In genomic region chr14:24243336-24243836, GRCh38 we compare ENCODE assay signal across 6 cellular contexts. TPM values are rescaled to one million over a fixed set of nuclear protein-coding genes. Genes with fewer than 3 reads are reported as not detected.
DNase-seq lines count a peak whose midpoint lies in the region; ATAC-seq, FAIRE-seq and TF ChIP-seq lines count a peak whose summit lies in the region.

No MANE protein-coding gene starts in this region.

- no peak for TF ChIP-seq POLR2A in GM12878 (IDR thresholded peaks at IDR 0.05; ENCODE audit: low read depth, low read length)

- H4K20me1 ChIP-seq in GM12878 (ENCODE audit: control insufficient read depth, insufficient read depth): peaks cover 3% of the 10 kb centered on the region; the same call in 1 of the 2 replicates

- peak overlapping the region; percentile 100 for H3K4me2 ChIP-seq in GM12878 (ENCODE audit: control insufficient read depth, insufficient read depth)

- H3K27me3 Mint-ChIP-seq in activated T-cell treated with anti-CD3 and anti-CD28 coated beads, Interleukin-2, amount 50 U/mL, for 72 hours (ENCODE audit: low read depth): no peaks in the 10 kb centered on the region
- H3K27me3 Mint-ChIP-seq in naive thymus-derived CD8-positive, alpha-beta T cell: no peaks in the 10 kb centered on the region

- no peaks in the 10 kb centered on the region for H3K27me3 ChIP-seq in GM12878 (replicated peaks in 1 of 2; ENCODE audit: control insufficient read depth in 2 of 2, insufficient read depth in 2 of 2, low read length in 1 of 2)

- DNase-seq in activated T-cell treated with anti-CD3 and anti-CD28 coated beads, Interleukin-2, amount 50 U/mL, for 72 hours: no peak
- DNase-seq in activated T-cell treated with anti-CD3 and anti-CD28 coated beads, Interleukin-2, amount 50 U/mL, for 1 hour: no peak
- DNase-seq in GM12878 (ENCODE audit: low read depth, low spot score): no peak
- DNase-seq in naive thymus-derived CD8-positive, alpha-beta T cell: peak in 2 of 10 donors; percentile 8 to 18

- H3K9me3 ChIP-seq in GM12878 (replicated peaks; ENCODE audit: control insufficient read depth, insufficient read depth, low read length): no peaks in the 10 kb centered on the region

- peak overlapping the region; percentile 94 for H3K9ac ChIP-seq in GM12878 (ENCODE audit: control insufficient read depth, insufficient read depth, low read length)

- no peaks in the 10 kb centered on the region for H3K9me3 Mint-ChIP-seq in activated T-cell treated with anti-CD3 and anti-CD28 coated beads, Interleukin-2, amount 50 U/mL, for 72 hours
- H3K9me3 Mint-ChIP-seq in naive thymus-derived CD8-positive, alpha-beta T cell: no peaks in the 10 kb centered on the region

- CTCF ChIA-PET in GM12878 (lab: Yijun Ruan, JAX): interaction anchor here (0.7 to 12.3 kb wide), 24 partner anchors 9 to 238 kb away, joined by 3 to 368 read pairs (median 7); partner anchors contain the start of genes CHMP4A, CIDEB, DHRS1 and EMC9

- no peak for TF ChIP-seq RAD21 in GM12878 (IDR thresholded peaks at IDR 0.05; ENCODE audit: insufficient read depth, low read depth, low read length)

- peak overlapping the region; percentile 89 for H2AFZ ChIP-seq in GM12878 (ENCODE audit: control insufficient read depth, low read depth, low read length)

- peak overlapping the region; percentile 93 to 95 for H3K4me3 Mint-ChIP-seq in activated T-cell treated with anti-CD3 and anti-CD28 coated beads, Interleukin-2, amount 50 U/mL, for 72 hours
- peak overlapping the region; percentile 83 to 99 (median 97) for H3K4me3 Mint-ChIP-seq in naive thymus-derived CD8-positive, alpha-beta T cell

- H3K36me3 Mint-ChIP-seq in activated T-cell treated with anti-CD3 and anti-CD28 coated beads, Interleukin-2, amount 50 U/mL, for 72 hours (ENCODE audit: insufficient read depth in 2 of 2): peaks cover 3 to 5% of the 10 kb centered on the region in 2 donors
- peaks cover 0 to 33% (median 0%) of the 10 kb centered on the region in 3 donors for H3K36me3 Mint-ChIP-seq in naive thymus-derived CD8-positive, alpha-beta T cell

- no peak for TF ChIP-seq EP300 in GM12878 (IDR thresholded peaks at IDR 0.05; ENCODE audit: borderline replicate concordance in 1 of 2, control insufficient read depth in 1 of 2, low read depth in 2 of 2, low read length in 2 of 2)

- H3K27ac ChIP-seq in GM12878 (ENCODE audit: control insufficient read depth, insufficient read depth): peak overlapping the region; percentile 99

- intact Hi-C loops in GM12878 (cut with micrococcal nuclease; ENCODE audit: unreplicated experiment): loop anchor here (1.0 to 2.0 kb wide), 4 partner anchors 31 to 187 kb away; no protein-coding TSS in a partner anchor

- no peak for FAIRE-seq in GM12878 (lab: Jason Lieb, UNC)

- RAD21 ChIA-PET in GM12878 (lab: Charles Lee; ENCODE audit: unreplicated experiment): interaction anchor here (0.7 to 7.2 kb wide), 25 partner anchors 8 to 188 kb away, joined by 3 to 231 read pairs (median 9); partner anchors contain the start of genes CHMP4A, CIDEB, DHRS1 and EMC9

- H3K79me2 ChIP-seq in GM12878 (ENCODE audit: control insufficient read depth, insufficient read depth, low read length): peaks cover 16% of the 10 kb centered on the region

- H3K27ac Mint-ChIP-seq in activated T-cell treated with anti-CD3 and anti-CD28 coated beads, Interleukin-2, amount 50 U/mL, for 72 hours: peak overlapping the region; percentile 96
- peak overlapping the region; percentile 96 to 100 (median 100) for H3K27ac Mint-ChIP-seq in naive thymus-derived CD8-positive, alpha-beta T cell

- peaks cover 26% of the 10 kb centered on the region for H3K4me1 ChIP-seq in GM12878 (ENCODE audit: control insufficient read depth, insufficient read depth, low read length)

- TF ChIP-seq CTCF in GM12878 (IDR thresholded peaks at IDR 0.05 in 2 of 3, conservative IDR thresholded peaks at IDR 0.05 in 1 of 3; ENCODE audit: control insufficient read depth in 2 of 3, extremely low read depth in 1 of 3, insufficient read depth in 1 of 3, low read depth in 3 of 3, low read length in 3 of 3): no peak

- POLR2A ChIA-PET in GM12878 (lab: Charles Lee): interaction anchor here (0.7 to 9.2 kb wide), 16 partner anchors 9 to 194 kb away, joined by 3 to 171 read pairs (median 11); partner anchors contain the start of genes CBLN3, CIDEB, DHRS1 and IRF9
- POLR2A ChIA-PET in naive thymus-derived CD8-positive, alpha-beta T cell (lab: Charles Lee): interaction anchor here (0.7 to 3.9 kb wide), 19 partner anchors 9 to 290 kb away, joined by 3 to 73 read pairs (median 18); partner anchors contain the start of genes CBLN3, CHMP4A, CIDEB and DCAF11

- BruUV-seq in GM12878 (replicated peaks; lab: Mats Ljungman, UMichigan): no TSS peak

- no peak for ATAC-seq in activated T-cell treated with anti-CD3 and anti-CD28 coated beads, Interleukin-2, amount 50 U/mL, for 72 hours (replicated peaks in 1 of 2)
- ATAC-seq in GM12878 (peak; percentile 1), HG03469 (IDR thresholded peaks at IDR 0.05; ENCODE audit: unreplicated experiment) (no peak), HG02642 (IDR thresholded peaks at IDR 0.05; ENCODE audit: poor library complexity, unreplicated experiment) (no peak)
- no peak for ATAC-seq in naive thymus-derived CD8-positive, alpha-beta T cell

- H3K4me3 ChIP-seq in GM12878: peak overlapping the region; percentile 80

- SMC1A ChIA-PET in GM12878 (lab: Charles Lee; ENCODE audit: uncharacterized antibody, unreplicated experiment): interaction anchor here (0.9 to 11.0 kb wide), 22 partner anchors 10 to 193 kb away, joined by 3 to 201 read pairs (median 6); partner anchors contain the start of genes CIDEB, DCAF11, DHRS1 and GMPR2

- H3K36me3 ChIP-seq in GM12878 (ENCODE audit: control insufficient read depth in 2 of 2, insufficient read depth in 2 of 2, low read length in 1 of 2): peaks cover 8 to 24% of the 10 kb centered on the region in 2 experiments

- in situ Hi-C loops in GM12878 (cut with MboI): loop anchor here (5.0 kb wide), 2 partner anchors 54 to 194 kb away; partner anchors contain the start of genes DHRS1 and NOP9

- WGBS in GM12878 (ENCODE audit: insufficient coverage, insufficient replicate concordance, low lambda C conversion rate, missing lambda C conversion rate): 7% methylated on average over 10 of the region's 10 CpGs

- H3K4me1 Mint-ChIP-seq in activated T-cell treated with anti-CD3 and anti-CD28 coated beads, Interleukin-2, amount 50 U/mL, for 72 hours (ENCODE audit: low read depth): peaks cover 56% of the 10 kb centered on the region
- peaks cover 22 to 71% (median 53%) of the 10 kb centered on the region in 4 donors for H3K4me1 Mint-ChIP-seq in naive thymus-derived CD8-positive, alpha-beta T cell

RNA-seq across cellular contexts. Expression of gene TINF2, which starts 1.0 kb away (rescaled TPM):
- total RNA-seq in activated T-cell treated with anti-CD3 and anti-CD28 coated beads, Interleukin-2, amount 50 U/mL, for 72 hours: 100 to 1,000 TPM in 1 of 2 donors, 10 to 100 TPM in 1; 87.7 to 103 TPM
- 41.1 and 41.5 TPM in 2 replicates for total RNA-seq in GM12878 (2013; cell fraction: nucleolus; rRNA removed)
- total RNA-seq in GM12878 (2014; rRNA removed): 50.9 and 52.5 TPM in 2 replicates
- total RNA-seq in GM12878 (2014; rRNA removed; fragmentation: Illumina TruSeq; extraction: Trizol): 56.5 and 57.9 TPM in 2 replicates
- total RNA-seq in GM12878 (2021): 66.6 and 69.5 TPM in 2 replicates
- polyA plus RNA-seq in GM12878 (2011; ENCODE audit: low read depth): 29.7 TPM
- 47.5 and 55.8 TPM in 2 replicates for polyA plus RNA-seq in GM12878 (2011; rRNA removed)
- 39.2 and 41.2 TPM in 2 replicates for polyA plus RNA-seq in GM12878 (2011; cell fraction: cytosol; rRNA removed)
- polyA plus RNA-seq in GM12878 (2011; cell fraction: nucleus; rRNA removed): 62.9 and 84.5 TPM in 2 replicates
- polyA plus RNA-seq in GM12878 (2012): 35.4 and 42.9 TPM in 2 replicates
- 71.1 and 71.8 TPM in 2 replicates for polyA plus RNA-seq in GM12878 (2014; fragmentation: Illumina TruSeq; extraction: Trizol)
- 10 to 100 TPM; 27.8 to 58.8 TPM for polyA plus RNA-seq in GM12878 (2014; fragmentation: Nextera tagmentation; extraction: Ambion mirVana)
- polyA plus RNA-seq in GM12878 (2014; rRNA removed): 46.8 and 48.9 TPM in 2 replicates
- polyA plus RNA-seq in GM12878 (2016; fragmentation: Nextera tagmentation; extraction: Ambion mirVana): 10 to 100 TPM; 77.2 to 77.8 TPM
- polyA minus RNA-seq in GM12878 (2011; rRNA and poly(A)+ RNA removed): 29.3 and 32.5 TPM in 2 replicates
- polyA minus RNA-seq in GM12878 (2011; cell fraction: cytosol; rRNA and poly(A)+ RNA removed): 11.6 and 12.6 TPM in 2 replicates
- 29.9 and 52.8 TPM in 2 replicates for polyA minus RNA-seq in GM12878 (2011; cell fraction: nucleus; rRNA and poly(A)+ RNA removed)
- 100 to 1,000 TPM; 125 to 136 TPM for total RNA-seq in naive thymus-derived CD8-positive, alpha-beta T cell
- 100 to 1,000 TPM; 116 to 154 (median 150) TPM for polyA plus RNA-seq in naive thymus-derived CD8-positive, alpha-beta T cell

RNA-seq across cellular contexts. Expression of gene GMPR2, which starts 10.7 kb away (rescaled TPM):
- total RNA-seq in activated T-cell treated with anti-CD3 and anti-CD28 coated beads, Interleukin-2, amount 50 U/mL, for 72 hours: 10 to 100 TPM; 67.5 to 75.5 TPM
- total RNA-seq in GM12878 (2013; cell fraction: nucleolus; rRNA removed): 36.5 and 40.3 TPM in 2 replicates
- total RNA-seq in GM12878 (2014; rRNA removed) (61.9 and 62.4 TPM in 2 replicates), GM12878 (2014; rRNA removed; fragmentation: Illumina TruSeq; extraction: Trizol) (58.6 and 61.0 TPM in 2 replicates), GM12878 (2021) (54.7 and 59.8 TPM in 2 replicates)
- polyA plus RNA-seq in GM12878 (2011; ENCODE audit: low read depth): 62.4 TPM
- polyA plus RNA-seq in GM12878 (2011; rRNA removed) (57.3 and 80.3 TPM in 2 replicates), GM12878 (2014; fragmentation: Illumina TruSeq; extraction: Trizol) (65.9 and 97.8 TPM in 2 replicates), GM12878 (2014; fragmentation: Nextera tagmentation; extraction: Ambion mirVana) (10 to 100 TPM; 67.0 to 67.9 TPM), GM12878 (2014; rRNA removed) (40.1 and 55.1 TPM in 2 replicates), GM12878 (2016; fragmentation: Nextera tagmentation; extraction: Ambion mirVana) (10 to 100 TPM; 56.0 to 59.6 TPM)
- 62.4 and 62.5 TPM in 2 replicates for polyA plus RNA-seq in GM12878 (2011; cell fraction: cytosol; rRNA removed)
- 112 and 164 TPM in 2 replicates for polyA plus RNA-seq in GM12878 (2011; cell fraction: nucleus; rRNA removed)
- polyA plus RNA-seq in GM12878 (2012): 66.1 and 80.1 TPM in 2 replicates
- 45.3 and 52.4 TPM in 2 replicates for polyA minus RNA-seq in GM12878 (2011; rRNA and poly(A)+ RNA removed)
- polyA minus RNA-seq in GM12878 (2011; cell fraction: cytosol; rRNA and poly(A)+ RNA removed): 9.2 and 14.6 TPM in 2 replicates
- 46.7 and 54.3 TPM in 2 replicates for polyA minus RNA-seq in GM12878 (2011; cell fraction: nucleus; rRNA and poly(A)+ RNA removed)
- total RNA-seq in naive thymus-derived CD8-positive, alpha-beta T cell: 10 to 100 TPM; 76.4 to 78.6 TPM
- polyA plus RNA-seq in naive thymus-derived CD8-positive, alpha-beta T cell: 100 to 1,000 TPM in 1 of 3 donors, 10 to 100 TPM in 2; 79.7 to 111 (median 85.4) TPM

RNA-seq across cellular contexts. Expression of gene NEDD8, which starts 11.2 kb away (rescaled TPM):
- 100 to 1,000 TPM; 127 to 148 TPM for total RNA-seq in activated T-cell treated with anti-CD3 and anti-CD28 coated beads, Interleukin-2, amount 50 U/mL, for 72 hours
- total RNA-seq in GM12878 (2013; cell fraction: nucleolus; rRNA removed): 43.8 and 44.2 TPM in 2 replicates
- total RNA-seq in GM12878 (2014; rRNA removed) (172 and 220 TPM in 2 replicates), GM12878 (2014; rRNA removed; fragmentation: Illumina TruSeq; extraction: Trizol) (279 and 289 TPM in 2 replicates), GM12878 (2021) (163 and 164 TPM in 2 replicates)
- polyA plus RNA-seq in GM12878 (2011; ENCODE audit: low read depth): 316 TPM
- polyA plus RNA-seq in GM12878 (2011; rRNA removed) (237 and 279 TPM in 2 replicates), GM12878 (2014; fragmentation: Illumina TruSeq; extraction: Trizol) (298 and 308 TPM in 2 replicates), GM12878 (2014; fragmentation: Nextera tagmentation; extraction: Ambion mirVana) (100 to 1,000 TPM; 838 to 991 TPM), GM12878 (2014; rRNA removed) (265 and 301 TPM in 2 replicates), GM12878 (2016; fragmentation: Nextera tagmentation; extraction: Ambion mirVana) (100 to 1,000 TPM; 307 to 335 TPM)
- 195 and 203 TPM in 2 replicates for polyA plus RNA-seq in GM12878 (2011; cell fraction: cytosol; rRNA removed)
- polyA plus RNA-seq in GM12878 (2011; cell fraction: nucleus; rRNA removed): 94.1 and 130 TPM in 2 replicates
- 204 and 228 TPM in 2 replicates for polyA plus RNA-seq in GM12878 (2012)
- polyA minus RNA-seq in GM12878 (2011; rRNA and poly(A)+ RNA removed): 66.7 and 78.1 TPM in 2 replicates
- polyA minus RNA-seq in GM12878 (2011; cell fraction: cytosol; rRNA and poly(A)+ RNA removed): 19.9 and 33.5 TPM in 2 replicates
- 20.9 and 30.9 TPM in 2 replicates for polyA minus RNA-seq in GM12878 (2011; cell fraction: nucleus; rRNA and poly(A)+ RNA removed)
- 100 to 1,000 TPM in 1 of 2 experiments, 10 to 100 TPM in 1; 96.8 to 107 TPM for total RNA-seq in naive thymus-derived CD8-positive, alpha-beta T cell
- 100 to 1,000 TPM; 302 to 320 (median 319) TPM for polyA plus RNA-seq in naive thymus-derived CD8-positive, alpha-beta T cell

RNA-seq across cellular contexts. Expression of gene TGM1, which starts 19.6 kb away (rescaled TPM):
- 10 to 100 TPM in 1 of 2 donors, 1 to 10 TPM in 1; 9.3 to 14.0 TPM for total RNA-seq in activated T-cell treated with anti-CD3 and anti-CD28 coated beads, Interleukin-2, amount 50 U/mL, for 72 hours
- 9.3 and 14.5 TPM in 2 replicates for total RNA-seq in GM12878 (2013; cell fraction: nucleolus; rRNA removed)
- total RNA-seq in GM12878 (2014; rRNA removed) (3.5 and 4.8 TPM in 2 replicates), GM12878 (2014; rRNA removed; fragmentation: Illumina TruSeq; extraction: Trizol) (1.6 and 1.7 TPM in 2 replicates), GM12878 (2021) (4.6 and 5.9 TPM in 2 replicates)
- 0.51 TPM for polyA plus RNA-seq in GM12878 (2011; ENCODE audit: low read depth)
- polyA plus RNA-seq in GM12878 (2011; rRNA removed) (1.3 and 1.9 TPM in 2 replicates), GM12878 (2014; fragmentation: Illumina TruSeq; extraction: Trizol) (0.79 and 3.9 TPM in 2 replicates), GM12878 (2014; fragmentation: Nextera tagmentation; extraction: Ambion mirVana) (under 1 TPM; 0.05 to 0.18 TPM), GM12878 (2014; rRNA removed) (4.4 and 6.0 TPM in 2 replicates), GM12878 (2016; fragmentation: Nextera tagmentation; extraction: Ambion mirVana) (1 to 10 TPM in 1 of 2 experiments, under 1 TPM in 1; 0.63 to 1.3 TPM)
- 2.4 and 2.9 TPM in 2 replicates for polyA plus RNA-seq in GM12878 (2011; cell fraction: cytosol; rRNA removed)
- 32.9 and 37.2 TPM in 2 replicates for polyA plus RNA-seq in GM12878 (2011; cell fraction: nucleus; rRNA removed)
- polyA plus RNA-seq in GM12878 (2012): 1.3 and 2.1 TPM in 2 replicates
- polyA minus RNA-seq in GM12878 (2011; rRNA and poly(A)+ RNA removed): 1.0 and 6.7 TPM in 2 replicates
- polyA minus RNA-seq in GM12878 (2011; cell fraction: cytosol; rRNA and poly(A)+ RNA removed): 4.1 TPM in 1 of 2 replicates, not detected in the other
- 6.8 and 14.7 TPM in 2 replicates for polyA minus RNA-seq in GM12878 (2011; cell fraction: nucleus; rRNA and poly(A)+ RNA removed)
- total RNA-seq in naive thymus-derived CD8-positive, alpha-beta T cell: 1 to 10 TPM; 6.5 to 6.9 TPM
- polyA plus RNA-seq in naive thymus-derived CD8-positive, alpha-beta T cell: under 1 TPM in 1 of 3 donors, not detected in 2; 0.13 TPM

RNA-seq across cellular contexts. Expression of gene MDP1, which starts 27.5 kb away (rescaled TPM):
- total RNA-seq in activated T-cell treated with anti-CD3 and anti-CD28 coated beads, Interleukin-2, amount 50 U/mL, for 72 hours: 10 to 100 TPM; 16.8 to 20.2 TPM
- total RNA-seq in GM12878 (2013; cell fraction: nucleolus; rRNA removed): 9.7 and 15.0 TPM in 2 replicates
- total RNA-seq in GM12878 (2014; rRNA removed): 11.1 and 15.4 TPM in 2 replicates
- total RNA-seq in GM12878 (2014; rRNA removed; fragmentation: Illumina TruSeq; extraction: Trizol): 9.3 and 10.4 TPM in 2 replicates
- 12.6 and 12.8 TPM in 2 replicates for total RNA-seq in GM12878 (2021)
- polyA plus RNA-seq in GM12878 (2011; ENCODE audit: low read depth): 8.8 TPM
- 19.3 and 21.9 TPM in 2 replicates for polyA plus RNA-seq in GM12878 (2011; rRNA removed)
- 15.4 and 17.9 TPM in 2 replicates for polyA plus RNA-seq in GM12878 (2011; cell fraction: cytosol; rRNA removed)
- 18.4 and 19.1 TPM in 2 replicates for polyA plus RNA-seq in GM12878 (2011; cell fraction: nucleus; rRNA removed)
- 9.5 and 13.8 TPM in 2 replicates for polyA plus RNA-seq in GM12878 (2012)
- polyA plus RNA-seq in GM12878 (2014; fragmentation: Illumina TruSeq; extraction: Trizol): 10.1 and 13.5 TPM in 2 replicates
- 10 to 100 TPM; 39.2 to 45.8 TPM for polyA plus RNA-seq in GM12878 (2014; fragmentation: Nextera tagmentation; extraction: Ambion mirVana)
- polyA plus RNA-seq in GM12878 (2014; rRNA removed): 14.2 and 27.7 TPM in 2 replicates
- 10 to 100 TPM; 38.0 to 38.9 TPM for polyA plus RNA-seq in GM12878 (2016; fragmentation: Nextera tagmentation; extraction: Ambion mirVana)
- polyA minus RNA-seq in GM12878 (2011; rRNA and poly(A)+ RNA removed): 6.7 and 9.6 TPM in 2 replicates
- polyA minus RNA-seq in GM12878 (2011; cell fraction: cytosol; rRNA and poly(A)+ RNA removed): 5.4 TPM in 1 of 2 replicates, not detected in the other
- polyA minus RNA-seq in GM12878 (2011; cell fraction: nucleus; rRNA and poly(A)+ RNA removed): 11.2 and 14.9 TPM in 2 replicates
- total RNA-seq in naive thymus-derived CD8-positive, alpha-beta T cell: 10 to 100 TPM; 13.7 to 15.3 TPM
- 10 to 100 TPM; 33.8 to 39.1 (median 34.5) TPM for polyA plus RNA-seq in naive thymus-derived CD8-positive, alpha-beta T cell
